Comparison of ENCODE assay signal across 8 cellular contexts in genomic region chr21:45970674-45971486, GRCh38. TPM values are rescaled to one million over a fixed set of nuclear protein-coding genes. Genes with fewer than 3 reads are reported as not detected.
DNase-seq lines count a peak whose midpoint lies in the region; ATAC-seq, FAIRE-seq and TF ChIP-seq lines count a peak whose summit lies in the region.

No MANE protein-coding gene starts in this region.

- dilution Hi-C loops in keratinocyte (cut with MboI; ENCODE audit: extremely low pct_ligation_motif_present, low sequenced_read_pairs), result no loop called here

- peaks cover 35% of the 10 kb centered on the region for H3K27me3 ChIP-seq in keratinocyte (ENCODE audit: control insufficient read depth, extremely low read depth, insufficient read depth, low read length)

- no peak overlapping the region for H2AFZ ChIP-seq in keratinocyte (ENCODE audit: control insufficient read depth, low read length)

- no peaks in the 10 kb centered on the region for H4K20me1 ChIP-seq in keratinocyte (ENCODE audit: control insufficient read depth, extremely low read depth, insufficient read depth, low read length)

- no peak for FAIRE-seq in keratinocyte (lab: Jason Lieb, UNC)

- H3K9ac ChIP-seq in keratinocyte (ENCODE audit: control insufficient read depth, extremely low read depth, insufficient read depth, low read length), result no peak overlapping the region

- H3K4me3 ChIP-seq in keratinocyte (ENCODE audit: control insufficient read depth in 2 of 3, extremely low read depth in 1 of 3, insufficient read depth in 2 of 3, low read depth in 1 of 3, low read length in 3 of 3), result no peak overlapping the region

- TF ChIP-seq CTCF in 22Rv1 (IDR thresholded peaks at IDR 0.05) (peak; percentile 88), GM12873 (IDR thresholded peaks at IDR 0.05; ENCODE audit: insufficient read depth, low read depth, low read length, missing control alignments) (peak; percentile 81), keratinocyte (optimal IDR thresholded peaks at IDR 0.05 in 1 of 3, IDR thresholded peaks at IDR 0.05 in 1 of 3, conservative IDR thresholded peaks at IDR 0.05 in 1 of 3; ENCODE audit: extremely low read depth in 1 of 3, insufficient read depth in 2 of 3, low read length in 3 of 3) (peak; percentile 64 to 99 (median 90))

- H3K9me1 ChIP-seq in keratinocyte (ENCODE audit: control insufficient read depth, extremely low read depth, insufficient read depth, low read length), result no peaks in the 10 kb centered on the region

- no peaks in the 10 kb centered on the region for H3K36me3 ChIP-seq in keratinocyte (ENCODE audit: control insufficient read depth in 2 of 2, extremely low read depth in 1 of 2, insufficient read depth in 2 of 2, low read length in 2 of 2)

- H3K9me3 ChIP-seq in keratinocyte (ENCODE audit: control insufficient read depth, low read depth, low read length), result no peaks in the 10 kb centered on the region

- DNase-seq in RPMI7951 (ENCODE audit: low read depth) (peak; percentile 63), astrocyte of the hippocampus (ENCODE audit: low read depth, low spot score) (peak; percentile 77), keratinocyte (ENCODE audit: low read depth, low spot score) (no peak), NCI-H446 treated with DMSO at 0.1 percent for 48 hours (lab: John Stamatoyannopoulos, UW) (no peak)
- peak; percentile 64 for DNase-seq in stimulated activated CD4-positive, alpha-beta T cell treated with anti-CD3 and anti-CD28 coated beads, Interleukin-4, amount 100 ng/mL, for 1 hour

- H3K4me2 ChIP-seq in keratinocyte (ENCODE audit: control insufficient read depth, extremely low read depth, insufficient read depth, low read depth, low read length), result no peak overlapping the region

- no peak overlapping the region for H3K27ac ChIP-seq in 22Rv1
- H3K27ac ChIP-seq in keratinocyte (ENCODE audit: control insufficient read depth, insufficient read depth, low read length), result no peak overlapping the region

- ATAC-seq in HG03139 (IDR thresholded peaks at IDR 0.05; ENCODE audit: unreplicated experiment), result no peak

- no peaks in the 10 kb centered on the region for H3K79me2 ChIP-seq in keratinocyte (ENCODE audit: control insufficient read depth, insufficient read depth, low read length)

- peaks cover 22% of the 10 kb centered on the region for H3K4me1 ChIP-seq in keratinocyte (ENCODE audit: control insufficient read depth, extremely low read depth, insufficient read depth, low read length)

RNA-seq across cellular contexts. Expression of gene COL6A1, which starts 10.7 kb away (rescaled TPM):
- total RNA-seq in RPMI7951 (2014; rRNA removed; shearing (Covaris generic)), result 760 and 970 TPM in 2 replicates
- polyA plus RNA-seq in keratinocyte, result 2.5 to 6.5 TPM (median 4.2 TPM) in 3 replicates
- polyA plus RNA-seq in keratinocyte (2011; ENCODE audit: low read depth), result 0.87 TPM
- 1.8 and 5.0 TPM in 2 replicates for polyA plus RNA-seq in keratinocyte (2011; cell fraction: cytosol; rRNA removed)
- polyA plus RNA-seq in keratinocyte (2011; cell fraction: nucleus; rRNA removed), result 27.3 and 48.1 TPM in 2 replicates
- polyA plus RNA-seq in keratinocyte (2012; ENCODE audit: low replicate concordance), result 2.4 and 6.6 TPM in 2 replicates
- 2.8 to 8.7 TPM (median 4.2 TPM) in 3 replicates for polyA minus RNA-seq in keratinocyte
- 11.1 TPM for polyA minus RNA-seq in keratinocyte (2011; cell fraction: cytosol; rRNA and poly(A)+ RNA removed)
- polyA minus RNA-seq in keratinocyte (2011; cell fraction: nucleus; rRNA and poly(A)+ RNA removed), result 24.0 and 32.5 TPM in 2 replicates

Comparison
In these comparisons a context has a peak if more than half of its experiments do, and no peak if none do; other contexts are left out.
1. DNase-seq: peak in RPMI7951 (single experiment), astrocyte of the hippocampus (single experiment) and stimulated activated CD4-positive, alpha-beta T cell treated with anti-CD3 and anti-CD28 coated beads, Interleukin-4, amount 100 ng/mL, for 1 hour (single experiment); none in keratinocyte (single experiment) and NCI-H446 treated with DMSO at 0.1 percent for 48 hours (single experiment).
2. Peak in every context shown above with its lines, with median percentiles within 50 percentile points of each other: CTCF ChIP-seq.